In the genomic region with DNA sequence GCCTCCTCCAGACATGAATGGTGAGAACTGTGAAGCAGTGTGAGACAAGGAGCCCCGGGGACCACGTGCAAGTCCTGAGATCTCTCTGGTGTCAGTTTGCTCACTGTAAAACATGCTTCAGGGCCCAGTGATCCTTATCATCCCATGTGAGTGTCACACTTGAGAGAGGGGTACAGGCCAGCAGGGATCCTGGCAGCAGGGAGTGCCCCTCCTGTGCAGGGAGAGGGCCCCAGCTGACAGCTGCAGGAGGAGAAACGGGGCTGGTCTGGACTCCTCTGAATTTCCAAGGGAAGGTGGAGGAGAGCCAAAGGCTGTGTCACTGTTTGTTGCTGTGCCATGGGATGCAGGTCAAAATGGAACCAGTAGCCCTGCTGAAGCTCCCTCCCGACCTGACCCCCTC, we compare ENCODE assay signal across 18 cellular contexts. TPM values are rescaled to one million over a fixed set of nuclear protein-coding genes. Genes with fewer than 3 reads are reported as not detected.
A peak's percentile ranks its signal among the peaks of the same experiment; 100 is the strongest.
DNase-seq lines count a peak whose midpoint lies in the region; ATAC-seq and TF ChIP-seq lines count a peak whose summit lies in the region.
"Had no signal": no experiment of that assay in that cellular context is flagged by ENCODE, and none has a peak within 500 bp of the region (broad histone marks: within the 10 kb centered on the region; RNA-seq: fewer than 3 reads in every experiment).

No MANE protein-coding gene starts in this region.

- H3K36me3 ChIP-seq in heart right ventricle (no peaks in the 10 kb centered on the region), aorta (ENCODE audit: control insufficient read depth in 1 of 2, insufficient read depth in 2 of 2, low read length in 1 of 2) (no peaks in the 10 kb centered on the region)
- H3K36me3 ChIP-seq: suprapubic skin had no signal

- ATAC-seq in heart right ventricle (peak in 7 of 8 donors; percentile 18 to 73 (median 48)), aorta (ENCODE audit: low FRiP score) (no peak), esophagus mucosa (no peak)

- H3K4me3 ChIP-seq in heart right ventricle (no peak overlapping the region), aorta (ENCODE audit: low read length in 2 of 2) (no peak overlapping the region)
- H3K4me3 ChIP-seq: suprapubic skin had no signal

- intact Hi-C loops in heart right ventricle (cut with DNase I) (no loop called here), aorta (cut with DNase I) (no loop called here)

- H3K9me3 ChIP-seq in heart right ventricle (no peaks in the 10 kb centered on the region), aorta (ENCODE audit: control insufficient read depth, low read length) (no peaks in the 10 kb centered on the region)
- H3K9me3 ChIP-seq: suprapubic skin had no signal

- H3K27ac ChIP-seq in heart right ventricle (no peak overlapping the region), aorta (ENCODE audit: low read depth in 1 of 2, low read length in 2 of 2) (no peak overlapping the region)
- H3K27ac ChIP-seq: suprapubic skin had no signal

- DNase-seq in AG20443 (ENCODE audit: low spot score): peak; percentile 45
- peak; percentile 37 for DNase-seq in DMS79 treated with DMSO at 0.1 percent for 48 hours (lab: John Stamatoyannopoulos, UW)
- DNase-seq in NCI-H345 treated with DMSO at 0.1 percent for 48 hours (lab: John Stamatoyannopoulos, UW; ENCODE audit: unreplicated experiment): peak; percentile 62
- no peak for DNase-seq in heart right ventricle
- DNase-seq in inferior parietal cortex (ENCODE audit: extremely low spot score): no peak
- DNase-seq in stimulated activated CD4-positive, alpha-beta T cell treated with anti-CD3 and anti-CD28 coated beads, Interleukin-2, amount 100 ng/mL, for 48 hours: no peak
- no peak for DNase-seq in aorta
- DNase-seq: activated CD4-positive, alpha-beta memory T cell treated with anti-CD3 and anti-CD28 coated beads, Interleukin-2, amount 10 ng/mL, durations not matched to agents 7 days and 5 days; H7; Kasumi-1; mesendoderm; NCI-H146; OCI-M1; right cardiac atrium; stimulated activated CD4-positive, alpha-beta T cell treated with anti-CD3 and anti-CD28 coated beads, Interleukin-2, amount 100 ng/mL, for 24 hours had no signal

- no peak for TF ChIP-seq CTCF in heart right ventricle (IDR thresholded peaks at IDR 0.05)

- 30 to 36% methylated on average over 4 of the region's 4 CpGs for WGBS in heart right ventricle, 2 donors
- 46 to 51% methylated on average over 3 to 4 of the region's 4 CpGs for WGBS in aorta, 2 donors

- H3K4me1 ChIP-seq in heart right ventricle (peaks cover 0 to 15% (median 3%) of the 10 kb centered on the region in 9 donors), aorta (ENCODE audit: control insufficient read depth in 1 of 2, insufficient read depth in 2 of 2, low read length in 2 of 2) (no peaks in the 10 kb centered on the region)

- H3K27me3 ChIP-seq in heart right ventricle: peaks cover 0 to 2% (median 0%) of the 10 kb centered on the region in 7 donors
- H3K27me3 ChIP-seq in aorta (ENCODE audit: control insufficient read depth in 1 of 2, insufficient read depth in 2 of 2, low read length in 1 of 2): no peaks in the 10 kb centered on the region
- H3K27me3 ChIP-seq: suprapubic skin had no signal

RNA-seq across cellular contexts. Expression of a gene that starts 41.4 kb away (rescaled TPM):
- not detected for total RNA-seq in heart right ventricle
- not detected for polyA plus RNA-seq in heart right ventricle
- total RNA-seq in aorta: not detected
- polyA plus RNA-seq in aorta: not detected
- total RNA-seq in esophagus mucosa: not detected
- total RNA-seq: activated CD4-positive, alpha-beta memory T cell treated with anti-CD3 and anti-CD28 coated beads, Interleukin-2, amount 10 ng/mL, durations not matched to agents 7 days and 5 days; activated T-helper 17 cell treated with anti-CD3 and anti-CD28 coated beads, Interleukin-2, amount 50 U/mL, for 72 hours; H7; right cardiac atrium; suprapubic skin had no signal
- polyA plus RNA-seq: right cardiac atrium had no signal

Comparison
In these comparisons a context has a peak if more than half of its experiments do, and no peak if none do; other contexts are left out.
1. DNase-seq: peak in AG20443 (single experiment), DMS79 treated with DMSO at 0.1 percent for 48 hours (single experiment) and NCI-H345 treated with DMSO at 0.1 percent for 48 hours (single experiment); none in heart right ventricle (0 of 2), inferior parietal cortex (single experiment), stimulated activated CD4-positive, alpha-beta T cell treated with anti-CD3 and anti-CD28 coated beads, Interleukin-2, amount 100 ng/mL, for 48 hours (0 of 2) and aorta (0 of 2).
2. ATAC-seq: peak in heart right ventricle (7 of 8); none in aorta (single experiment) and esophagus mucosa (single experiment).